In the genomic region with DNA sequence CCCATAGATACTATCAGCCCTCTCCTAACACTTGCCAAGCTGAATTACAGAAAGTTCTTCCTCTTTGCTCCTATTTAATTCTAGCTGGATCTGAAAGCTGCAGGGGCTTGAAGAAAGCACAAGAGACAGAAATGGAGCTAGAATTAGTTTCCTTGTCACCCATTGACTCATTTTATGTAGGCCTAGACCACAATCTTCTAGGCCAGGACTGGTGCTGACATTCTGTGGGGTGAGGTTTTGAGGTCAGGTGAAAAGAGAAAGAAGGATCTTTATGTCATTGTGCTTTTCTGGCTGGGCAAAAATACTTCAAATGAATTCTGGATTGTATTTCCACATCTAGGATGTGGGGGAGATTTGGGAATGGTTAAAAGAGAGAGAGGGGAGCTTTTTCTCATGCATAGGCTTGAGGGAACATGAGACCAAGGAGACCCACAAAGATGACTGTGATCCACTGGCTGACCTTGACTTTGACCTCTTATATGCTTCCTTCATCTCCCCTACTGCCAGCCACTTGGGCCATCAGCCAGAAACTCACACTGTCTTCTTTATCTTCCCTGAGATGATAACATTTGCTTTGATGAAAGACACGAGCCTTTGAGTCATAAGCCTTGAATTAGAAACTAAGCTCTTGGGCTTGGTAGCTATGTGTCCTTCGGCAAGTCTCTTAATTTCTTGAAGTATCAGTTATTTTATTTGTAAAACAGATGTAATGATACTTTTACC, we compare ENCODE assay signal across 21 cellular contexts.
DNase-seq lines count a peak whose midpoint lies in the region; ATAC-seq and TF ChIP-seq lines count a peak whose summit lies in the region.
"Had no signal": no experiment of that assay in that cellular context is flagged by ENCODE, and none has a peak within 500 bp of the region (broad histone marks: within the 10 kb centered on the region; RNA-seq: fewer than 3 reads in every experiment).

No MANE protein-coding gene starts in this region.

- no peak for TF ChIP-seq CTCF in GM13977 (IDR thresholded peaks at IDR 0.05; ENCODE audit: extremely low read depth, insufficient read depth, missing control alignments)

- in situ Hi-C loops in GM13977 (cut with MboI; ENCODE audit: low pct_unique_long_range_greater_than_20kb, low sequenced_read_pairs, unreplicated experiment): no loop called here

- DNase-seq in GM13977 (ENCODE audit: low spot score): peak; percentile 30
- DNase-seq in MV-4-11 (lab: John Stamatoyannopoulos, UW): peak; percentile 81
- DNase-seq in foreskin melanocyte: peak; percentile 85
- no peak for DNase-seq in stimulated activated CD4-positive, alpha-beta T cell treated with anti-CD3 and anti-CD28 coated beads, Interleukin-4, amount 100 ng/mL, for 4 hours
- DNase-seq in NOMO-1 (lab: John Stamatoyannopoulos, UW; ENCODE audit: unreplicated experiment in 2 of 2): no peak
- DNase-seq in NK-92 (lab: John Stamatoyannopoulos, UW; ENCODE audit: unreplicated experiment): no peak
- DNase-seq: activated gamma-delta T cell; activated T-cell treated with anti-CD3 and anti-CD28 coated beads, Interleukin-2, amount 50 U/mL, for 24 hours; CD8-positive, alpha-beta T cell; erythroblast; KG1; MM.1S; NCI-H146; NCI-H226; stimulated activated CD4-positive, alpha-beta T cell treated with anti-CD3 and anti-CD28 coated beads, Interleukin-15, amount 100 ng/mL, for 24 hours; transverse colon had no signal

- peak; percentile 68 for ATAC-seq in HG02885 (IDR thresholded peaks at IDR 0.05; ENCODE audit: poor library complexity, unreplicated experiment)
- ATAC-seq in GM18868 (IDR thresholded peaks at IDR 0.05; ENCODE audit: unreplicated experiment): no peak
- ATAC-seq: A549; CD8-positive, alpha-beta T cell; left lobe of liver; stimulated activated effector memory CD8-positive, alpha-beta T cell treated with anti-CD3 and anti-CD28 coated beads, Interleukin-12 subunit alpha, Interleukin-12 subunit beta, amount 100 ng/mL, for 72 hours had no signal

Comparison
In these comparisons a context has a peak if more than half of its experiments do, and no peak if none do; other contexts are left out.
1. DNase-seq: peak in GM13977 (single experiment), MV-4-11 (single experiment) and foreskin melanocyte (single experiment); none in stimulated activated CD4-positive, alpha-beta T cell treated with anti-CD3 and anti-CD28 coated beads, Interleukin-4, amount 100 ng/mL, for 4 hours (0 of 2), NOMO-1 (0 of 2) and NK-92 (single experiment).